ENCODE assay signal across 1 cellular context in genomic region chr19:5805465-5806132, GRCh38.
A peak's percentile ranks its signal among the peaks of the same experiment; 100 is the strongest.
TF ChIP-seq lines count a peak whose summit lies in the region.

No MANE protein-coding gene starts in this region.

TF ChIP-seq in HepG2, 621 proteins besides CTCF, POLR2A, EP300 and RAD21 (continues in another document):
- TF ChIP-seq ZBTB14 (CRISPR knock-in tag; IDR thresholded peaks at IDR 0.05) (peak; percentile 50; the same call in 1 of the 2 replicates), ZNF318 (CRISPR knock-in tag; IDR thresholded peaks at IDR 0.05) (no peak), XRCC5 (optimal IDR thresholded peaks at IDR 0.05; ENCODE audit: low read length) (peak; percentile 77), ZBTB7B (CRISPR knock-in tag; IDR thresholded peaks at IDR 0.05) (peak; percentile 82; the same call in 1 of the 2 replicates), KDM2A (CRISPR knock-in tag; IDR thresholded peaks at IDR 0.05; ENCODE audit: borderline replicate concordance, low read depth) (peak; percentile 84), ZBTB42 (CRISPR knock-in tag; IDR thresholded peaks at IDR 0.05) (0 out of 2 replicates have a peak, but pooled peaks have one; percentile 46), HNF1B (CRISPR knock-in tag; IDR thresholded peaks at IDR 0.05) (peak; percentile 42; the same call in 1 of the 2 replicates), MXD3 (CRISPR knock-in tag; IDR thresholded peaks at IDR 0.05) (0 out of 2 replicates have a peak, but pooled peaks have one; percentile 32), RXRA (CRISPR knock-in tag; IDR thresholded peaks at IDR 0.05) (peak; percentile 78), AFF4 (CRISPR knock-in tag; IDR thresholded peaks at IDR 0.05) (no peak), YEATS4 (CRISPR knock-in tag; IDR thresholded peaks at IDR 0.05; ENCODE audit: borderline replicate concordance) (peak; percentile 34; the same call in 1 of the 2 replicates), AGO2 (optimal IDR thresholded peaks at IDR 0.05; ENCODE audit: low read depth, low read length) (peak; percentile 42), SRSF1 (optimal IDR thresholded peaks at IDR 0.05; ENCODE audit: low read depth, low read length) (no peak), ZSCAN25 (CRISPR knock-in tag; IDR thresholded peaks at IDR 0.05) (no peak), GLI4 (CRISPR knock-in tag; IDR thresholded peaks at IDR 0.05; ENCODE audit: borderline replicate concordance) (no peak), ZNF576 (CRISPR knock-in tag; IDR thresholded peaks at IDR 0.05) (0 out of 2 replicates have a peak, but pooled peaks have one; percentile 64), ZNF354B (CRISPR knock-in tag; IDR thresholded peaks at IDR 0.05) (no peak), STAT6 (CRISPR knock-in tag; IDR thresholded peaks at IDR 0.05; ENCODE audit: borderline replicate concordance) (no peak), ZNF530 (CRISPR knock-in tag; IDR thresholded peaks at IDR 0.05; ENCODE audit: low read depth) (no peak), ZNF629 (CRISPR knock-in tag; conservative IDR thresholded peaks at IDR 0.05) (0 out of 2 replicates have a peak, but pooled peaks have one; percentile 24), ESRRA (CRISPR knock-in tag; IDR thresholded peaks at IDR 0.05; ENCODE audit: low read depth) (peak; percentile 49; the same call in 1 of the 2 replicates), ZNF704 (CRISPR knock-in tag; IDR thresholded peaks at IDR 0.05; ENCODE audit: borderline replicate concordance) (no peak), HOXA3 (CRISPR knock-in tag; IDR thresholded peaks at IDR 0.05) (0 out of 2 replicates have a peak, but pooled peaks have one; percentile 35), ZNF136 (CRISPR knock-in tag; IDR thresholded peaks at IDR 0.05; ENCODE audit: low read depth) (peak; percentile 29; the same call in 1 of the 2 replicates), RARG (CRISPR knock-in tag; IDR thresholded peaks at IDR 0.05; ENCODE audit: low read depth) (no peak), ZBTB25 (CRISPR knock-in tag; IDR thresholded peaks at IDR 0.05) (peak; percentile 63; the same call in 1 of the 2 replicates), STAG1 (CRISPR knock-in tag; IDR thresholded peaks at IDR 0.05) (peak; percentile 77), ZFX (CRISPR knock-in tag; IDR thresholded peaks at IDR 0.05; ENCODE audit: low read depth) (peak; percentile 53; the same call in 1 of the 2 replicates), SP2 (CRISPR knock-in tag; IDR thresholded peaks at IDR 0.05) (no peak), MTERF4 (CRISPR knock-in tag; IDR thresholded peaks at IDR 0.05) (0 out of 2 replicates have a peak, but pooled peaks have one; percentile 32)
